ENCODE assay signal across 2 cellular contexts in genomic region chr1:234584431-234584805, GRCh38.
TF ChIP-seq lines count a peak whose summit lies in the region.

No MANE protein-coding gene starts in this region.

TF ChIP-seq in HEK293, 187 proteins besides CTCF, POLR2A, EP300 and RAD21:
- TF ChIP-seq ZNF223 (tag by site-specific recombination; IDR thresholded peaks at IDR 0.05) = 0 out of 2 replicates have a peak, but pooled peaks have one; percentile 5
- peak; percentile 57 for TF ChIP-seq ZBTB48 (tag by site-specific recombination; IDR thresholded peaks at IDR 0.05)
- TF ChIP-seq ZFP3 (tag by site-specific recombination; IDR thresholded peaks at IDR 0.05; ENCODE audit: low read depth) = no peak

TF ChIP-seq in K562, 482 proteins besides CTCF, POLR2A, EP300 and RAD21:
- 0 out of 2 replicates have a peak, but pooled peaks have one; percentile 45 for TF ChIP-seq ZNF232 (CRISPR knock-in tag; IDR thresholded peaks at IDR 0.05)
- TF ChIP-seq MAZ (CRISPR knock-in tag; conservative IDR thresholded peaks at IDR 0.05 in 1 of 2, IDR thresholded peaks at IDR 0.05 in 1 of 2) = 0 out of 4 replicates have a peak, but pooled peaks of 1 of the 2 experiments have one; percentile 14
- TF ChIP-seq NR2C2 (CRISPR knock-in tag; IDR thresholded peaks at IDR 0.05) = no peak
- 0 out of 2 replicates have a peak, but pooled peaks have one; percentile 37 for TF ChIP-seq NR2C2 (tag; IDR thresholded peaks at IDR 0.05)
- TF ChIP-seq TFE3 (CRISPR knock-in tag; IDR thresholded peaks at IDR 0.05) = no peak
- 0 out of 2 replicates have a peak, but pooled peaks have one; percentile 14 for TF ChIP-seq ZNF584 (CRISPR knock-in tag; IDR thresholded peaks at IDR 0.05; ENCODE audit: low read depth)
- TF ChIP-seq ZNF274 (IDR thresholded peaks at IDR 0.05; ENCODE audit: borderline replicate concordance, low read depth, low read length) = no peak
- no peak for TF ChIP-seq MYC (IDR thresholded peaks at IDR 0.05; ENCODE audit: low read depth, low read length)
- TF ChIP-seq MYC (CRISPR knock-in tag; IDR thresholded peaks at IDR 0.05; ENCODE audit: borderline replicate concordance, low read depth) = 0 out of 2 replicates have a peak, but pooled peaks have one; percentile 13
- TF ChIP-seq MEIS2 (IDR thresholded peaks at IDR 0.05; ENCODE audit: partially characterized antibody) = no peak
- no peak for TF ChIP-seq E2F6 (IDR thresholded peaks at IDR 0.05; ENCODE audit: borderline replicate concordance in 1 of 2, extremely low read depth in 1 of 2, insufficient read depth in 1 of 2, insufficient read length in 1 of 2, low read depth in 1 of 2, low read length in 1 of 2, poor library complexity in 1 of 2, severe bottlenecking in 1 of 2)
- TF ChIP-seq RERE (CRISPR knock-in tag; IDR thresholded peaks at IDR 0.05; ENCODE audit: borderline replicate concordance) = no peak
- no peak for TF ChIP-seq RBM15 (IDR thresholded peaks at IDR 0.05; ENCODE audit: insufficient read depth, low read length)
- TF ChIP-seq MGA (IDR thresholded peaks at IDR 0.05) = 0 out of 2 replicates have a peak, but pooled peaks have one; percentile 0
- TF ChIP-seq ZNF668 (CRISPR knock-in tag; IDR thresholded peaks at IDR 0.05) = 0 out of 2 replicates have a peak, but pooled peaks have one; percentile 3
TF ChIP-seq in K562: peak in this region for 7.
